ENCODE assay signal across 2 cellular contexts in genomic region chr10:103415581-103415980, GRCh38.
TF ChIP-seq lines count a peak whose summit lies in the region.

No MANE protein-coding gene starts in this region.

TF ChIP-seq in liver, 16 proteins besides CTCF, POLR2A, EP300 and RAD21:
- TF ChIP-seq HNF4A (conservative IDR thresholded peaks at IDR 0.05) = peak; percentile 24 to 32
- TF ChIP-seq RXRA (IDR thresholded peaks at IDR 0.05) = no peak
- no peak for TF ChIP-seq FOXA1 (IDR thresholded peaks at IDR 0.05)
- TF ChIP-seq SP1 (IDR thresholded peaks at IDR 0.05) = peak; percentile 31
- no peak for TF ChIP-seq FOXA2 (IDR thresholded peaks at IDR 0.05)
- TF ChIP-seq HNF4G (IDR thresholded peaks at IDR 0.05) = no peak
- no peak for TF ChIP-seq TAF1 (conservative IDR thresholded peaks at IDR 0.05)

TF ChIP-seq in HepG2, 621 proteins besides CTCF, POLR2A, EP300 and RAD21:
- TF ChIP-seq ZNF510 (CRISPR knock-in tag; IDR thresholded peaks at IDR 0.05; ENCODE audit: low read depth) = no peak
- TF ChIP-seq PLRG1 (conservative IDR thresholded peaks at IDR 0.05) = no peak
- no peak for TF ChIP-seq NFE2 (CRISPR knock-in tag; IDR thresholded peaks at IDR 0.05)
- TF ChIP-seq CREBL2 (CRISPR knock-in tag; IDR thresholded peaks at IDR 0.05; ENCODE audit: borderline replicate concordance) = no peak
- TF ChIP-seq GPBP1L1 (CRISPR knock-in tag; IDR thresholded peaks at IDR 0.05) = no peak
- no peak for TF ChIP-seq ZNF512 (CRISPR knock-in tag; IDR thresholded peaks at IDR 0.05)
- no peak for TF ChIP-seq ATAD3A (CRISPR knock-in tag; IDR thresholded peaks at IDR 0.05)
- TF ChIP-seq KLF13 (CRISPR knock-in tag; IDR thresholded peaks at IDR 0.05) = no peak
- no peak for TF ChIP-seq ZBTB21 (CRISPR knock-in tag; IDR thresholded peaks at IDR 0.05)
- no peak for TF ChIP-seq ARNTL (CRISPR knock-in tag; IDR thresholded peaks at IDR 0.05)
- no peak for TF ChIP-seq ZXDC (CRISPR knock-in tag; IDR thresholded peaks at IDR 0.05)
- no peak for TF ChIP-seq ZSCAN30 (CRISPR knock-in tag; IDR thresholded peaks at IDR 0.05)
- no peak for TF ChIP-seq THRA (CRISPR knock-in tag; IDR thresholded peaks at IDR 0.05; ENCODE audit: borderline replicate concordance)
- no peak for TF ChIP-seq BCL6 (CRISPR knock-in tag; IDR thresholded peaks at IDR 0.05)
- no peak for TF ChIP-seq JDP2 (CRISPR knock-in tag; IDR thresholded peaks at IDR 0.05; ENCODE audit: borderline replicate concordance)
- no peak for TF ChIP-seq TEAD3 (CRISPR knock-in tag; optimal IDR thresholded peaks at IDR 0.05; ENCODE audit: borderline replicate concordance)
- no peak for TF ChIP-seq ZNF562 (CRISPR knock-in tag; IDR thresholded peaks at IDR 0.05; ENCODE audit: borderline replicate concordance)
- TF ChIP-seq ZNF451 (CRISPR knock-in tag; IDR thresholded peaks at IDR 0.05) = no peak
- TF ChIP-seq ATF5 (CRISPR knock-in tag; IDR thresholded peaks at IDR 0.05; ENCODE audit: low read depth) = no peak
- no peak for TF ChIP-seq ZFP36L1 (CRISPR knock-in tag; IDR thresholded peaks at IDR 0.05)
